In genomic region chr3:67947808-67948508, GRCh38 we compare ENCODE assay signal across 8 cellular contexts.
DNase-seq lines count a peak whose midpoint lies in the region; ATAC-seq lines count a peak whose summit lies in the region.

No MANE protein-coding gene starts in this region.

- peak overlapping the region; percentile 47 for H3K4me3 Mint-ChIP-seq in T-helper 2 cell treated with Interferon-gamma antibody and Interleukin-4, amounts not matched to agents 5 μg/mL and 100 μg/mL, for 36 hours
- H3K4me3 Mint-ChIP-seq in activated naive CD8-positive, alpha-beta T cell treated with anti-CD3 and anti-CD28 coated beads, Interleukin-2, amount 10 ng/mL, durations not matched to agents 7 days and 5 days: peak overlapping the region; percentile 81

- H3K9me3 Mint-ChIP-seq in T-helper 2 cell treated with Interferon-gamma antibody and Interleukin-4, amounts not matched to agents 5 μg/mL and 100 μg/mL, for 36 hours: no peaks in the 10 kb centered on the region
- H3K9me3 Mint-ChIP-seq in activated naive CD8-positive, alpha-beta T cell treated with anti-CD3 and anti-CD28 coated beads, Interleukin-2, amount 10 ng/mL, durations not matched to agents 7 days and 5 days: peaks cover 13% of the 10 kb centered on the region

- H3K27me3 Mint-ChIP-seq in T-helper 2 cell treated with Interferon-gamma antibody and Interleukin-4, amounts not matched to agents 5 μg/mL and 100 μg/mL, for 36 hours (ENCODE audit: low read depth): no peaks in the 10 kb centered on the region
- H3K27me3 Mint-ChIP-seq in activated naive CD8-positive, alpha-beta T cell treated with anti-CD3 and anti-CD28 coated beads, Interleukin-2, amount 10 ng/mL, durations not matched to agents 7 days and 5 days: no peaks in the 10 kb centered on the region

- no peaks in the 10 kb centered on the region for H3K36me3 Mint-ChIP-seq in T-helper 2 cell treated with Interferon-gamma antibody and Interleukin-4, amounts not matched to agents 5 μg/mL and 100 μg/mL, for 36 hours (ENCODE audit: low read depth)
- peaks cover 6% of the 10 kb centered on the region for H3K36me3 Mint-ChIP-seq in activated naive CD8-positive, alpha-beta T cell treated with anti-CD3 and anti-CD28 coated beads, Interleukin-2, amount 10 ng/mL, durations not matched to agents 7 days and 5 days

- POLR2A ChIA-PET in activated naive CD8-positive, alpha-beta T cell treated with anti-CD3 and anti-CD28 coated beads, Interleukin-2, amount 10 ng/mL, durations not matched to agents 7 days and 5 days (lab: Charles Lee): no interaction called here

- no peak overlapping the region for H3K27ac ChIP-seq in substantia nigra (ENCODE audit: low read depth, low read length, poor library complexity, severe bottlenecking)

- peaks cover 6% of the 10 kb centered on the region for H3K4me1 Mint-ChIP-seq in T-helper 2 cell treated with Interferon-gamma antibody and Interleukin-4, amounts not matched to agents 5 μg/mL and 100 μg/mL, for 36 hours (ENCODE audit: low read depth)
- peaks cover 10% of the 10 kb centered on the region for H3K4me1 Mint-ChIP-seq in activated naive CD8-positive, alpha-beta T cell treated with anti-CD3 and anti-CD28 coated beads, Interleukin-2, amount 10 ng/mL, durations not matched to agents 7 days and 5 days

- peak; percentile 93 for ATAC-seq in activated naive CD8-positive, alpha-beta T cell treated with anti-CD3 and anti-CD28 coated beads, Interleukin-2, amount 10 ng/mL, durations not matched to agents 7 days and 5 days (ENCODE audit: low read depth)
- ATAC-seq in GM21825 (IDR thresholded peaks at IDR 0.05; ENCODE audit: unreplicated experiment): no peak
- ATAC-seq in HG03039 (IDR thresholded peaks at IDR 0.05; ENCODE audit: unreplicated experiment): no peak

- DNase-seq in ELR (ENCODE audit: low read depth) (peak; percentile 20), cerebellar cortex (ENCODE audit: low spot score) (no peak), substantia nigra (lab: John Stamatoyannopoulos, UW) (no peak)
- no peak for DNase-seq in T-helper 2 cell treated with Interferon-gamma antibody and Interleukin-4, amounts not matched to agents 5 μg/mL and 100 μg/mL, for 36 hours (ENCODE audit: low spot score)
- DNase-seq in activated naive CD8-positive, alpha-beta T cell treated with anti-CD3 and anti-CD28 coated beads, Interleukin-2, amount 10 ng/mL, durations not matched to agents 7 days and 5 days: peak; percentile 56
- peak; percentile 51 for DNase-seq in stimulated activated CD4-positive, alpha-beta T cell treated with anti-CD3 and anti-CD28 coated beads, Interleukin-15, amount 100 ng/mL, for 24 hours

- H3K27ac Mint-ChIP-seq in T-helper 2 cell treated with Interferon-gamma antibody and Interleukin-4, amounts not matched to agents 5 μg/mL and 100 μg/mL, for 36 hours: peak overlapping the region; percentile 19
- peak overlapping the region; percentile 86 for H3K27ac Mint-ChIP-seq in activated naive CD8-positive, alpha-beta T cell treated with anti-CD3 and anti-CD28 coated beads, Interleukin-2, amount 10 ng/mL, durations not matched to agents 7 days and 5 days

Comparison
In these comparisons a context has a peak if more than half of its experiments do, and no peak if none do; other contexts are left out.
1. DNase-seq: peak in ELR (single experiment), activated naive CD8-positive, alpha-beta T cell treated with anti-CD3 and anti-CD28 coated beads, Interleukin-2, amount 10 ng/mL, durations not matched to agents 7 days and 5 days (single experiment) and stimulated activated CD4-positive, alpha-beta T cell treated with anti-CD3 and anti-CD28 coated beads, Interleukin-15, amount 100 ng/mL, for 24 hours (single experiment); none in T-helper 2 cell treated with Interferon-gamma antibody and Interleukin-4, amounts not matched to agents 5 μg/mL and 100 μg/mL, for 36 hours (single experiment), cerebellar cortex (single experiment) and substantia nigra (0 of 49).